ENCODE assay signal across 8 cellular contexts in the genomic region with DNA sequence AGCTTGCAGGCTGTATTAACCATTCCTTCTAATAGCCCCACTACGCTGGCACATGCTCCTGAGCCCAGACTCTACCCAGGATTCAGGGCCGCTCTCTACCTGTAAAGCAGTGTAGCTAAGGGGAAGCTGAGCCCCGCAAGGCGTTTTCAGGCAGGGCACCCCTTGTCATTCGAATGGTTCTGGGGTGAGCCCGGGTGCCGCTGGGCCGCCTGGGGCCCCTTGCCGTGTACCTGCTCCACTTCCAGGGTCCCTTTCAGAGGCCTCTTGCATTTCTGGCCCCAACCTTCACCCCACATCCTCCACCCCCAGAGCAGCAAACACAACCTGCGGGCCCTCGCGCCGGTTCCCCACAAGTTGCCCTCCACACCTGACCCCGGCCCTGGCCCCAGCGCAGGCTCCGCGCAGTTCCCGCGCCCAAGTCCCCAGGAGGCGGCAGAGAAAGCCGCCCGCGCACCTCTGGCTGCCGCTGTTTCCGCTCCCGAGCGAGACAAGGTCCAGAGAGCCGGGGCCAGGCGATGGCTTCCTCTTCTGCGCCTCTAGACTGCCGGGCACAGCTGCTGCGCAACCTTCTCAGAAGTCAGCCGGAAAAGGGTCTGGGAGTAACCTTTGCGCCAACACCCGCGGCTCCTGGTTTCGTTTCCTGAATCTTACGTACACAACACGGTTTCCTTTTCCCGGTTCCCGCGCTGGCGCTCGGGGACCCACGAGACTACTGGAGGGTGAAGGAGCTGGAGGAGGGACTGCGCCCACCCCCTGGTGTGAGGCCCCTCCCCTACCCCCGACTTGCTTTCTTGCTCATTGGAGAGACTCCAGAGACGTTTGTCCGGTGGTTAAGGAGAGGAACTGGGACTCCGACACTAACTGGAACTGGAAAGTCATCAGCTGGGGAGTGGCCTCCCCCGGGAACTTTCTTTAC. TPM values are rescaled to one million over a fixed set of nuclear protein-coding genes. Genes with fewer than 3 reads are reported as not detected.
A peak's percentile ranks its signal among the peaks of the same experiment; 100 is the strongest.
DNase-seq lines count a peak whose midpoint lies in the region; ATAC-seq and TF ChIP-seq lines count a peak whose summit lies in the region.

A gene with protein sequence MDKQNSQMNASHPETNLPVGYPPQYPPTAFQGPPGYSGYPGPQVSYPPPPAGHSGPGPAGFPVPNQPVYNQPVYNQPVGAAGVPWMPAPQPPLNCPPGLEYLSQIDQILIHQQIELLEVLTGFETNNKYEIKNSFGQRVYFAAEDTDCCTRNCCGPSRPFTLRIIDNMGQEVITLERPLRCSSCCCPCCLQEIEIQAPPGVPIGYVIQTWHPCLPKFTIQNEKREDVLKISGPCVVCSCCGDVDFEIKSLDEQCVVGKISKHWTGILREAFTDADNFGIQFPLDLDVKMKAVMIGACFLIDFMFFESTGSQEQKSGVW (minus strand): TSS at position 595 of the 916 bp plus-strand sequence. CDS start 8,055 bp downstream, outside the sequence.

- peaks cover 30% of the 10 kb centered on the region for H3K36me3 ChIP-seq in HUES6 (ENCODE audit: control insufficient read depth, insufficient read depth, low read length)
- H3K36me3 ChIP-seq in PC-9 (ENCODE audit: low read depth), result 0 out of 2 replicates have a peak, but pooled peaks cover 3% of the 10 kb centered on the region

- H2AFZ ChIP-seq in PC-9, result peak within 1 kb of the TSS; percentile 65

- no peaks in the 10 kb centered on the region for H3K9me2 ChIP-seq in PC-9 (ENCODE audit: insufficient read depth)

- 0 out of 2 replicates have a peak, but pooled peaks cover 6% of the 10 kb centered on the region for H3F3A ChIP-seq in PC-9 (ENCODE audit: insufficient read depth, low read depth)

- peak within 1 kb of the TSS; percentile 85 for H3K9ac ChIP-seq in HUES6 (ENCODE audit: low read length)

- H4K20me1 ChIP-seq in PC-9 (ENCODE audit: insufficient read depth), result no peaks in the 10 kb centered on the region; the same call in 1 of the 2 replicates

- POLR2A ChIA-PET in PC-9 (lab: Charles Lee; ENCODE audit: unreplicated experiment), result interaction anchor here (0.7 to 1.0 kb wide), 4 partner anchors 40 to 1428 kb away, joined by 3 to 6 read pairs (median 4); no protein-coding TSS in a partner anchor

- BruUV-seq in PC-9 (replicated peaks; lab: Mats Ljungman, UMichigan), result no TSS peak

- H3K4me2 ChIP-seq in PC-9, result peak within 1 kb of the TSS; percentile 77

- intact Hi-C loops in PC-9 (cut with micrococcal nuclease; ENCODE audit: unreplicated experiment), result loop anchor here (1.0 kb wide), 2 partner anchors 41 to 75 kb away; partner anchors contain the start of gene PLSCR2

- no peak for TF ChIP-seq CTCF in PC-9 (conservative IDR thresholded peaks at IDR 0.05)

- H3K4me3 ChIP-seq in HUES6 (ENCODE audit: low read depth, low read length) (peak within 1 kb of the TSS; percentile 80), PC-9 (peak within 1 kb of the TSS; percentile 98)

- ATAC-seq in GM21447 (IDR thresholded peaks at IDR 0.05; ENCODE audit: unreplicated experiment), result peak; percentile 83

- CTCF ChIA-PET in PC-9 (lab: Charles Lee), result no interaction called here

- H3K79me2 ChIP-seq in PC-9 (ENCODE audit: low read depth), result peaks cover 38% of the 10 kb centered on the region

- H3K9me3 ChIP-seq in HUES6 (ENCODE audit: control insufficient read depth, insufficient read depth, low read depth, low read length) (peaks cover 9% of the 10 kb centered on the region), PC-9 (ENCODE audit: insufficient read depth, low read depth) (no peaks in the 10 kb centered on the region)

- DNase-seq in DMS 273 (lab: John Stamatoyannopoulos, UW; ENCODE audit: unreplicated experiment), result peak; percentile 98
- peak; percentile 92 to 95 for DNase-seq in PC-9
- DNase-seq in activated T-cell treated with anti-CD3 and anti-CD28 coated beads, Interleukin-2, amount 50 U/mL, for 1 hour, result peak; percentile 70
- DNase-seq in erythroblast (lab: John Stamatoyannopoulos, UW), result peak; percentile 87 to 89
- DNase-seq in mucosa of gallbladder (ENCODE audit: low spot score), result peak; percentile 91
- DNase-seq in stimulated activated CD8-positive, alpha-beta memory T cell treated with anti-CD3 and anti-CD28 coated beads, Interleukin-4, amount 100 ng/mL, for 24 hours (ENCODE audit: low read depth), result peak; percentile 68

- peak within 1 kb of the TSS; percentile 69; the same call in 1 of the 2 replicates for H3K27ac ChIP-seq in HUES6 (ENCODE audit: low read depth, low read length)
- H3K27ac ChIP-seq in PC-9, result peak within 1 kb of the TSS; percentile 95

- TF ChIP-seq POLR2A in erythroblast (IDR thresholded peaks at IDR 0.05; ENCODE audit: low read length), result peak; percentile 80

- H3K4me1 ChIP-seq in HUES6 (ENCODE audit: control insufficient read depth, insufficient read depth, low read length), result peaks cover 11% of the 10 kb centered on the region
- peaks cover 26% of the 10 kb centered on the region for H3K4me1 ChIP-seq in PC-9 (replicated peaks; ENCODE audit: insufficient read depth)

- H3K27me3 ChIP-seq in HUES6 (ENCODE audit: control insufficient read depth, insufficient read depth, low read length) (no peaks in the 10 kb centered on the region), PC-9 (ENCODE audit: insufficient read depth, low read depth) (no peaks in the 10 kb centered on the region)

RNA-seq across cellular contexts. Expression of the gene that starts here (rescaled TPM):
- total RNA-seq in PC-9 (2021), result 60.1 and 64.0 TPM in 2 replicates
- total RNA-seq in mucosa of gallbladder, result 70.3 TPM

Comparison
In these comparisons a context has a peak if more than half of its experiments do, and no peak if none do; other contexts are left out.
1. Peak in every context shown above with its lines: DNase-seq, ATAC-seq, H3K4me3 ChIP-seq and H3K27ac ChIP-seq.